In the genomic region with DNA sequence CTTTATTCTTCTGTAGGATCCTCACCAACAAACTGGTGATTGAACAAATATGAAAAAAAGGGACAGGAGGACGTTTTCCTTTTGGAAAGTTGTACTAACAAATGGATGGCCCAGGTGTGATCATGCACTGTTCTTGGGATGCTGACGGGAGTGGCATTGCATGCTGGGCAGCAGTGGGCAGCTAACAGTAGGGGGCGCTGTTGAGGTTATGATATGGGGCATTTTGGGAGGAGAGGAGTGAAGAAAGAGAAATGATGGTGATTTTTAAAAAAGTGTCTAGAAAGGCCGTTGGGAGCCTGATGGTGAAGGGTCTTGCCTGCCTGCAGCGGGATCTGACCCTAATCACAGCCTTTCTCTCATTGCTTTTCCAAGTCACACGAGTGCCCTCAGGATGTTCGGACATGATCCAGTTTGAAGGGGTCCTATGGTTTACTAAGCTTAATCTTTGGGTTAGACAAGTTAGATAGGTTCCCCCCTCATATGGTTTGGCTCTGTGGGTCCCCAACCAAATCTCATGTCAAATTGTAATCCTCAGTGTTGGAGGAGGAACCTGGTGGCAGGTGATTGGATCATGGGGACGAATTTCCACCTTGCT, we compare ENCODE assay signal across 8 cellular contexts. TPM values are rescaled to one million over a fixed set of nuclear protein-coding genes. Genes with fewer than 3 reads are reported as not detected.
DNase-seq lines count a peak whose midpoint lies in the region; ATAC-seq, FAIRE-seq and TF ChIP-seq lines count a peak whose summit lies in the region.

No MANE protein-coding gene starts in this region.

- WGBS in GM12878 (ENCODE audit: insufficient coverage, insufficient replicate concordance, low lambda C conversion rate, missing lambda C conversion rate), result 33% methylated on average over 8 of the region's 8 CpGs

- CTCF ChIA-PET in GM12878 (lab: Yijun Ruan, JAX), result interaction anchor here (0.9 to 2.0 kb wide), 8 partner anchors 15 to 640 kb away, joined by 3 to 16 read pairs (median 4); no protein-coding TSS in a partner anchor

- H3K4me1 ChIP-seq in GM12878 (ENCODE audit: control insufficient read depth, insufficient read depth, low read length) (no peaks in the 10 kb centered on the region), parathyroid adenoma (peaks cover 3% of the 10 kb centered on the region)

- in situ Hi-C loops in GM12878 (cut with MboI), result no loop called here

- SMC1A ChIA-PET in GM12878 (lab: Charles Lee; ENCODE audit: uncharacterized antibody, unreplicated experiment), result no interaction called here

- H3K27ac ChIP-seq in SU-DHL-6 (ENCODE audit: low read depth, low read length), result no peak overlapping the region
- H3K27ac ChIP-seq in GM12878 (ENCODE audit: control insufficient read depth, insufficient read depth), result no peak overlapping the region
- no peak overlapping the region for H3K27ac ChIP-seq in parathyroid adenoma

- H2AFZ ChIP-seq in SU-DHL-6 (ENCODE audit: low read depth, low read length, severe bottlenecking) (no peak overlapping the region), GM12878 (ENCODE audit: control insufficient read depth, low read depth, low read length) (no peak overlapping the region), parathyroid adenoma (no peak overlapping the region)

- no peak overlapping the region for H3K9ac ChIP-seq in SU-DHL-6 (ENCODE audit: low read length)
- no peak overlapping the region for H3K9ac ChIP-seq in GM12878 (ENCODE audit: control insufficient read depth, insufficient read depth, low read length)
- no peak overlapping the region for H3K9ac ChIP-seq in parathyroid adenoma

- no peaks in the 10 kb centered on the region for H3K36me3 ChIP-seq in SU-DHL-6 (ENCODE audit: low read length)
- H3K36me3 ChIP-seq in GM12878 (ENCODE audit: control insufficient read depth in 2 of 2, insufficient read depth in 2 of 2, low read length in 1 of 2), result no peaks in the 10 kb centered on the region
- H3K36me3 ChIP-seq in parathyroid adenoma (ENCODE audit: control insufficient read depth, insufficient read depth, low read length), result no peaks in the 10 kb centered on the region

- H3K4me3 ChIP-seq in SU-DHL-6 (ENCODE audit: insufficient read depth, low read length, poor library complexity, severe bottlenecking), result no peak overlapping the region
- no peak overlapping the region for H3K4me3 ChIP-seq in GM12878
- no peak overlapping the region for H3K4me3 ChIP-seq in parathyroid adenoma (ENCODE audit: low read depth, low read length)

- no peaks in the 10 kb centered on the region for H3K9me2 ChIP-seq in SU-DHL-6 (replicated peaks; ENCODE audit: insufficient read depth, low read length)

- no peak for DNase-seq in GM12878 (ENCODE audit: low read depth, low spot score)
- no peak for DNase-seq in NCI-H524 (lab: John Stamatoyannopoulos, UW)
- DNase-seq in urothelium cell line (ENCODE audit: low spot score), result no peak

- FAIRE-seq in GM12878 (lab: Jason Lieb, UNC) (no peak), urothelium cell line (lab: Jason Lieb, UNC) (no peak)

- TF ChIP-seq POLR2A in GM12878 (IDR thresholded peaks at IDR 0.05; ENCODE audit: low read depth, low read length), result no peak

- ATAC-seq in GM12878 (peak; percentile 66), GM21526 (IDR thresholded peaks at IDR 0.05; ENCODE audit: low FRiP score, unreplicated experiment) (no peak), HG03520 (IDR thresholded peaks at IDR 0.05; ENCODE audit: unreplicated experiment) (no peak)

- RAD21 ChIA-PET in GM12878 (lab: Charles Lee; ENCODE audit: unreplicated experiment), result interaction anchor here (1.0 kb wide), 1 partner anchor 57 kb away, joined by 3 read pairs; no protein-coding TSS in a partner anchor

- H3K27me3 ChIP-seq in SU-DHL-6 (ENCODE audit: low read length), result no peaks in the 10 kb centered on the region
- no peaks in the 10 kb centered on the region for H3K27me3 ChIP-seq in GM12878 (replicated peaks in 1 of 2; ENCODE audit: control insufficient read depth in 2 of 2, insufficient read depth in 2 of 2, low read length in 1 of 2)
- no peaks in the 10 kb centered on the region for H3K27me3 ChIP-seq in parathyroid adenoma (ENCODE audit: control insufficient read depth, insufficient read depth, low read length)

- intact Hi-C loops in GM12878 (cut with micrococcal nuclease; ENCODE audit: unreplicated experiment), result loop anchor here (5.0 kb wide), 1 partner anchor 58 kb away; no protein-coding TSS in a partner anchor

- no peak for TF ChIP-seq EP300 in GM12878 (IDR thresholded peaks at IDR 0.05; ENCODE audit: borderline replicate concordance in 1 of 2, control insufficient read depth in 1 of 2, low read depth in 2 of 2, low read length in 2 of 2)

- POLR2A ChIA-PET in GM12878 (lab: Charles Lee), result no interaction called here

- BruUV-seq in GM12878 (replicated peaks; lab: Mats Ljungman, UMichigan), result no TSS peak

- H3K9me3 ChIP-seq in SU-DHL-6 (ENCODE audit: insufficient read depth, low read length) (no peaks in the 10 kb centered on the region), GM12878 (replicated peaks; ENCODE audit: control insufficient read depth, insufficient read depth, low read length) (peaks cover 2% of the 10 kb centered on the region; the same call in 1 of the 3 replicates), parathyroid adenoma (ENCODE audit: control insufficient read depth, low read length) (no peaks in the 10 kb centered on the region)

- no peak overlapping the region for H3K4me2 ChIP-seq in SU-DHL-6 (ENCODE audit: low read depth, low read length, poor library complexity, severe bottlenecking)
- no peak overlapping the region for H3K4me2 ChIP-seq in GM12878 (ENCODE audit: control insufficient read depth, insufficient read depth)
- H3K4me2 ChIP-seq in parathyroid adenoma (ENCODE audit: low read length), result no peak overlapping the region

- TF ChIP-seq CTCF in GM12874 (IDR thresholded peaks at IDR 0.05; ENCODE audit: insufficient read depth, low read depth, low read length) (peak; percentile 69), SU-DHL-6 (IDR thresholded peaks at IDR 0.05; ENCODE audit: insufficient read depth, low read length, poor library complexity, severe bottlenecking) (peak; percentile 84), GM12878 (IDR thresholded peaks at IDR 0.05 in 2 of 3, conservative IDR thresholded peaks at IDR 0.05 in 1 of 3; ENCODE audit: control insufficient read depth in 2 of 3, extremely low read depth in 1 of 3, insufficient read depth in 1 of 3, low read depth in 3 of 3, low read length in 3 of 3) (peak; percentile 51 to 68 (median 66)), parathyroid adenoma (IDR thresholded peaks at IDR 0.05) (peak; percentile 23)

- H3K79me2 ChIP-seq in SU-DHL-6 (ENCODE audit: insufficient read depth, low read length), result no peaks in the 10 kb centered on the region
- no peaks in the 10 kb centered on the region for H3K79me2 ChIP-seq in GM12878 (ENCODE audit: control insufficient read depth, insufficient read depth, low read length)
- no peaks in the 10 kb centered on the region for H3K79me2 ChIP-seq in parathyroid adenoma

- H3F3A ChIP-seq in SU-DHL-6 (ENCODE audit: insufficient read depth), result no peaks in the 10 kb centered on the region

- H4K20me1 ChIP-seq in SU-DHL-6 (ENCODE audit: low read depth, low read length) (no peaks in the 10 kb centered on the region), GM12878 (ENCODE audit: control insufficient read depth, insufficient read depth) (no peaks in the 10 kb centered on the region)

- peak; percentile 46; the same call in 1 of the 2 replicates for TF ChIP-seq RAD21 in GM12878 (IDR thresholded peaks at IDR 0.05; ENCODE audit: insufficient read depth, low read depth, low read length)

TF ChIP-seq in GM12878, 131 proteins besides CTCF, POLR2A, EP300 and RAD21:
- TF ChIP-seq MEF2A (IDR thresholded peaks at IDR 0.05; ENCODE audit: insufficient read depth, low read depth, low read length) (no peak), SMC3 (IDR thresholded peaks at IDR 0.05; ENCODE audit: borderline replicate concordance, low read length) (peak; percentile 35; the same call in 1 of the 2 replicates)

RNA-seq across cellular contexts. Expression of a gene that starts 46.2 kb away (rescaled TPM):
- 0.06 TPM in 1 of 2 replicates, not detected in the other for total RNA-seq in GM12878 (2013; cell fraction: nucleolus; rRNA removed)
- total RNA-seq in GM12878 (2014; rRNA removed) (not detected in 2 replicates), GM12878 (2014; rRNA removed; fragmentation: Illumina TruSeq; extraction: Trizol) (not detected in 2 replicates), GM12878 (2021) (0.03 TPM in 1 of 2 replicates, not detected in the other)
- not detected for polyA plus RNA-seq in GM12878 (2011; ENCODE audit: low read depth)
- polyA plus RNA-seq in GM12878 (2011; rRNA removed) (not detected in 2 replicates), GM12878 (2014; fragmentation: Illumina TruSeq; extraction: Trizol) (under 0.01 and 0.03 TPM in 2 replicates), GM12878 (2014; fragmentation: Nextera tagmentation; extraction: Ambion mirVana) (not detected), GM12878 (2014; rRNA removed) (not detected in 2 replicates), GM12878 (2016; fragmentation: Nextera tagmentation; extraction: Ambion mirVana) (under 1 TPM in 1 of 2 experiments, not detected in 1; 0.25 TPM)
- not detected in 2 replicates for polyA plus RNA-seq in GM12878 (2011; cell fraction: cytosol; rRNA removed)
- not detected in 2 replicates for polyA plus RNA-seq in GM12878 (2011; cell fraction: nucleus; rRNA removed)
- not detected in 2 replicates for polyA plus RNA-seq in GM12878 (2012)
- not detected in 2 replicates for polyA minus RNA-seq in GM12878 (2011; rRNA and poly(A)+ RNA removed)
- not detected in 2 replicates for polyA minus RNA-seq in GM12878 (2011; cell fraction: cytosol; rRNA and poly(A)+ RNA removed)
- polyA minus RNA-seq in GM12878 (2011; cell fraction: nucleus; rRNA and poly(A)+ RNA removed), result not detected in 2 replicates

Comparison
In these comparisons a context has a peak if more than half of its experiments do, and no peak if none do; other contexts are left out.
1. CTCF ChIP-seq: peak in every context shown above with its lines; median percentile 84 in SU-DHL-6; 69 in GM12874; 66 in GM12878; 23 in parathyroid adenoma.